In the genomic region with DNA sequence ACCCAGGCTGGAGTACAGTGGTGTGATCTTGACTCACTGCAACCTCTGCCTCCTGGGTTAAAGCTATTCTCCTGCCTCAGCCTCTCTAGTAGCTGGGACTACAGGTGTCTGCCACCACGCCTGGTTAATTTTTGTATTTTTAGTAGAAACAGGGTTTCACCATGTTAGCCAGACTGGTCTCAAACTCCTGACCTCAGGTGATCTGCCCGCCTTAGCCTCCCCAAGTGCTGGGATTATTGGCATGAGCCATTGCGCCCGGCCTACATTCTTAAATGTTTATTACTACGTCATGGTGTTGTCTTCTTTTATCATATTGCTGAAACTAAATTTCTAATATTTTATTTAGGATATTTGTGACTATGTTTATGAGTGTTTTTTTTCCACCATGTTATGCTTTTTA, we compare ENCODE assay signal across 5 cellular contexts. TPM values are rescaled to one million over a fixed set of nuclear protein-coding genes. Genes with fewer than 3 reads are reported as not detected.
"Had no signal": no experiment of that assay in that cellular context is flagged by ENCODE, and none has a peak within 500 bp of the region (broad histone marks: within the 10 kb centered on the region; RNA-seq: fewer than 3 reads in every experiment).

No MANE protein-coding gene starts in this region.

RNA-seq across cellular contexts. Expression of gene PRF1, which starts 21.4 kb away (rescaled TPM):
- total RNA-seq: GM23248, H4, H7, HFFc6, HT1080 had no signal
- polyA plus RNA-seq: GM23248 had no signal
